14 cellular contexts compared by ENCODE assay signal in the genomic region with DNA sequence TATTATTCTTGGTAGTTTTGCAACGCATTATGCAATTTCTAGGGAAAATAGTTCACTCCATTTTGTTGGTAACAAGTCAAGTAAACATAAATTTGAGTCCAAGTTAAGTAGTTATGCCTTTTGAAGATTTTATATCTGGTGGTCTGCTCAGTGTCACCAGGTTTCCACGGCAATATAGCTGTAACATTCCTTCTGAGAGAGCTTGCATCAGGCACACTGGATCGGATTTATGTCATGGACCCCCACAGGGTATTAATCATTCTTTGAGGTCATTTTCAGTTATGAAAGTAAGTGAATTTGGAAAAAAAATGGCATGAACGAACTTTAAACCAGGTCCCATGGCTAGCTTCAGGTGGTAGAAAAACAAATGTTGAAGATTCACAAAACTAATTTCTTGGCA.
"Had no signal": no experiment of that assay in that cellular context is flagged by ENCODE, and none has a peak within 500 bp of the region (broad histone marks: within the 10 kb centered on the region; RNA-seq: fewer than 3 reads in every experiment).

No MANE protein-coding gene starts in this region.

- H3K4me1 Mint-ChIP-seq: activated naive CD8-positive, alpha-beta T cell treated with anti-CD3 and anti-CD28 coated beads, Interleukin-2, amount 50 U/mL, for 24 hours; activated T-helper 17 cell treated with anti-CD3 and anti-CD28 coated beads, Interleukin-2, amount 50 U/mL, for 72 hours; central memory CD8-positive, alpha-beta T cell; memory B cell had no signal

- H3K4me3 Mint-ChIP-seq: activated naive CD8-positive, alpha-beta T cell treated with anti-CD3 and anti-CD28 coated beads, Interleukin-2, amount 50 U/mL, for 24 hours; activated T-helper 17 cell treated with anti-CD3 and anti-CD28 coated beads, Interleukin-2, amount 50 U/mL, for 72 hours; central memory CD8-positive, alpha-beta T cell; memory B cell; natural killer cell treated with Interleukin-12 subunit alpha and Interleukin-12 subunit beta and Interleukin-15 and Interleukin-18, amount 100 ng/mL, for 72 hours; stimulated activated naive CD8-positive, alpha-beta T cell treated with anti-CD3 and anti-CD28 coated beads, Interleukin-15, Interleukin-2, amounts not matched to agents 100 ng/mL and 50 ng/mL, for 24 hours had no signal

- H3K27ac Mint-ChIP-seq: activated naive CD8-positive, alpha-beta T cell treated with anti-CD3 and anti-CD28 coated beads, Interleukin-2, amount 50 U/mL, for 24 hours; activated T-helper 17 cell treated with anti-CD3 and anti-CD28 coated beads, Interleukin-2, amount 50 U/mL, for 72 hours; memory B cell; natural killer cell treated with Interleukin-12 subunit alpha and Interleukin-12 subunit beta and Interleukin-15 and Interleukin-18, amount 100 ng/mL, for 72 hours; stimulated activated naive CD8-positive, alpha-beta T cell treated with anti-CD3 and anti-CD28 coated beads, Interleukin-15, Interleukin-2, amounts not matched to agents 100 ng/mL and 50 ng/mL, for 24 hours had no signal

- H3K27me3 Mint-ChIP-seq: activated naive CD8-positive, alpha-beta T cell treated with anti-CD3 and anti-CD28 coated beads, Interleukin-2, amount 50 U/mL, for 24 hours; activated T-helper 17 cell treated with anti-CD3 and anti-CD28 coated beads, Interleukin-2, amount 50 U/mL, for 72 hours; central memory CD8-positive, alpha-beta T cell; natural killer cell treated with Interleukin-12 subunit alpha and Interleukin-12 subunit beta and Interleukin-15 and Interleukin-18, amount 100 ng/mL, for 72 hours; stimulated activated naive CD8-positive, alpha-beta T cell treated with anti-CD3 and anti-CD28 coated beads, Interleukin-15, Interleukin-2, amounts not matched to agents 100 ng/mL and 50 ng/mL, for 24 hours had no signal

- H3K36me3 Mint-ChIP-seq: memory B cell; natural killer cell treated with Interleukin-12 subunit alpha and Interleukin-12 subunit beta and Interleukin-15 and Interleukin-18, amount 100 ng/mL, for 72 hours had no signal

- DNase-seq: activated CD4-positive, alpha-beta T cell treated with anti-CD3 and anti-CD28 coated beads for 1 hour; activated CD4-positive, alpha-beta T cell treated with anti-CD3 and anti-CD28 coated beads, Interleukin-2, amount 50 U/mL, for 4 hours; activated naive CD4-positive, alpha-beta T cell treated with Interleukin-2 at 50 U/mL for 16 hours; activated naive CD8-positive, alpha-beta T cell treated with anti-CD3 and anti-CD28 coated beads, Interleukin-2, amount 50 U/mL, for 24 hours; cortex of kidney; effector CD4-positive, alpha-beta T cell; esophagus squamous epithelium; islet precursor cell; left lung had no signal

- H3K9me3 Mint-ChIP-seq: activated T-helper 17 cell treated with anti-CD3 and anti-CD28 coated beads, Interleukin-2, amount 50 U/mL, for 72 hours; memory B cell had no signal
